In genomic region chr16:75463417-75464129, GRCh38 we compare ENCODE assay signal across 8 cellular contexts. TPM values are rescaled to one million over a fixed set of nuclear protein-coding genes. Genes with fewer than 3 reads are reported as not detected.
A peak's percentile ranks its signal among the peaks of the same experiment; 100 is the strongest.
DNase-seq lines count a peak whose midpoint lies in the region; ATAC-seq and TF ChIP-seq lines count a peak whose summit lies in the region.
"Not testable (repeated sequence)": the region's sequence is repeated elsewhere in the genome, so short reads cannot be mapped to it uniquely, and the experiment has no call there.

No MANE protein-coding gene starts in this region.

- not testable (repeated sequence) for TF ChIP-seq CTCF in SK-N-SH (IDR thresholded peaks at IDR 0.05); neural cell (IDR thresholded peaks at IDR 0.05; ENCODE audit: poor library complexity, severe bottlenecking)

- not testable (repeated sequence) for H3K27me3 ChIP-seq in GM23248 (replicated peaks; ENCODE audit: insufficient read depth); SK-N-SH (ENCODE audit: insufficient read depth); neural cell (ENCODE audit: insufficient read depth, low read depth, low read length)

- intact Hi-C loops in Right ventricle myocardium inferior (cut with DNase I), result loop anchor here (2.0 kb wide), 5 partner anchors 31 to 265 kb away; partner anchors contain the start of genes ADAT1 and CFDP1

- peak overlapping the region; percentile 98 for H3K4me2 ChIP-seq in GM23248 (ENCODE audit: unreplicated experiment)
- H3K4me2 ChIP-seq in SK-N-SH, result peak overlapping the region; percentile 99
- not testable (repeated sequence) for H3K4me2 ChIP-seq in neural cell (ENCODE audit: low read length)

- TF ChIP-seq RAD21 in SK-N-SH (IDR thresholded peaks at IDR 0.05; ENCODE audit: low read length); neural cell (conservative IDR thresholded peaks at IDR 0.05): not testable (repeated sequence)

- not testable (repeated sequence) for H3K36me3 ChIP-seq in GM23248 (ENCODE audit: low read depth); SK-N-SH (replicated peaks in 1 of 2; ENCODE audit: control insufficient read depth in 1 of 2, insufficient read depth in 2 of 2, low read length in 1 of 2); neural cell (ENCODE audit: insufficient read depth, low read length)

- peak overlapping the region; percentile 82 for H2AFZ ChIP-seq in GM23248
- H2AFZ ChIP-seq in SK-N-SH (ENCODE audit: low read depth), result not testable (repeated sequence)
- H2AFZ ChIP-seq in neural cell (ENCODE audit: low read depth, low read length), result peak overlapping the region; percentile 27

- H4K20me1 ChIP-seq in GM23248 (ENCODE audit: insufficient read depth); neural cell (ENCODE audit: insufficient read depth): not testable (repeated sequence)
- H4K20me1 ChIP-seq in SK-N-SH (ENCODE audit: insufficient read depth), result peaks cover 22% of the 10 kb centered on the region

- in situ Hi-C loops in GM23248 (cut with MboI), result not testable (repeated sequence)

- peak; percentile 9 for ATAC-seq in Right ventricle myocardium inferior

- not testable (repeated sequence) for H3F3A ChIP-seq in GM23248 (ENCODE audit: insufficient read depth); SK-N-SH (replicated peaks; ENCODE audit: insufficient read depth); neural cell (ENCODE audit: insufficient read depth, low read length, poor library complexity, severe bottlenecking)

- H3K9ac ChIP-seq in GM23248 (peak overlapping the region; percentile 84), SK-N-SH (peak overlapping the region; percentile 84), neural cell (ENCODE audit: low read length) (peak overlapping the region; percentile 86)

- not testable (repeated sequence) for H3K9me2 ChIP-seq in GM23248 (ENCODE audit: insufficient read depth); SK-N-SH; neural cell (ENCODE audit: insufficient read depth, low read length)

- 2% methylated on average over 31 to 39 of the region's 39 CpGs for WGBS in GM23248 (ENCODE audit: low coverage in 1 of 2, low lambda C conversion rate in 2 of 2, missing lambda C conversion rate in 2 of 2), 2 experiments
- WGBS in SK-N-SH (ENCODE audit: low lambda C conversion rate), result 12% methylated on average over 16 of the region's 39 CpGs

- H3K27ac ChIP-seq in GM23248 (peak overlapping the region; percentile 66), SK-N-SH (ENCODE audit: low read depth in 2 of 2, low read length in 1 of 2) (peak overlapping the region; percentile 80 to 95), angular gyrus (ENCODE audit: low read depth, low read length) (peak overlapping the region; percentile 95), neural cell (ENCODE audit: low read length) (peak overlapping the region; percentile 94), substantia nigra (ENCODE audit: low read depth, low read length, poor library complexity, severe bottlenecking) (peak overlapping the region; percentile 90)

- CTCF ChIA-PET in SK-N-SH (lab: Yijun Ruan, JAX), result interaction anchor here (0.9 to 4.2 kb wide), 14 partner anchors 9 to 265 kb away, joined by 3 to 22 read pairs (median 4); partner anchors contain the start of gene CTRB2

- POLR2A ChIA-PET in SK-N-SH (lab: Yijun Ruan, JAX), result interaction anchor here (1.0 to 1.2 kb wide), 3 partner anchors 30 to 265 kb away, joined by 3 to 4 read pairs (median 3); partner anchors contain the start of genes ADAT1 and CFDP1

- DNase-seq in Daoy (ENCODE audit: low read depth) (peak; percentile 29), GM23248 (peak; percentile 57), HuH-7.5 (ENCODE audit: low spot score) (peak; percentile 44), SK-N-SH (peak; percentile 67), substantia nigra (lab: John Stamatoyannopoulos, UW) (peak in 27 of 49 donors; percentile 11 to 74 (median 52))
- DNase-seq in Right ventricle myocardium inferior (ENCODE audit: missing footprints), result not testable (repeated sequence)

- H3K79me2 ChIP-seq in GM23248 (ENCODE audit: insufficient read depth) (peaks cover 56% of the 10 kb centered on the region), SK-N-SH (ENCODE audit: insufficient read depth) (peaks cover 55% of the 10 kb centered on the region), neural cell (replicated peaks; ENCODE audit: insufficient read depth, low read length) (peaks cover 39% of the 10 kb centered on the region)

- H3K4me1 ChIP-seq in GM23248 (ENCODE audit: insufficient read depth); SK-N-SH (ENCODE audit: control insufficient read depth in 1 of 2, insufficient read depth in 2 of 2, low read depth in 1 of 2, low read length in 1 of 2): not testable (repeated sequence)

- H3K4me3 ChIP-seq in GM23248, result peak overlapping the region; percentile 85
- H3K4me3 ChIP-seq in SK-N-SH (ENCODE audit: low read depth in 2 of 2, low read length in 1 of 2), result peak overlapping the region; percentile 69 to 85
- H3K4me3 ChIP-seq in neural cell (ENCODE audit: low read length), result peak overlapping the region; percentile 90

- not testable (repeated sequence) for TF ChIP-seq EP300 in SK-N-SH (IDR thresholded peaks at IDR 0.05; ENCODE audit: borderline replicate concordance in 1 of 2, low read depth in 1 of 2, low read length in 1 of 2); neural cell (conservative IDR thresholded peaks at IDR 0.05; ENCODE audit: poor library complexity, severe bottlenecking)

- H3K9me3 ChIP-seq in GM23248 (ENCODE audit: low read depth); SK-N-SH; neural cell (ENCODE audit: low read length): not testable (repeated sequence)

TF ChIP-seq in SK-N-SH, 30 proteins besides CTCF, POLR2A, EP300 and RAD21:
- TF ChIP-seq NRF1 (IDR thresholded peaks at IDR 0.05; ENCODE audit: low read depth, low read length), result peak; percentile 48

RNA-seq across cellular contexts. Expression of gene TMEM170A, which starts 0.9 kb away (rescaled TPM):
- total RNA-seq in Daoy (2014; rRNA removed; shearing (Covaris generic)), result 13.1 and 29.1 TPM in 2 replicates
- total RNA-seq in GM23248 (2014; rRNA removed; shearing (Covaris generic)), result 11.9 and 18.6 TPM in 2 replicates
- polyA plus RNA-seq in GM23248 (2016; fragmentation: Nextera tagmentation; extraction: Ambion mirVana), result 10.3 and 12.6 TPM in 2 replicates
- 9.2 and 11.0 TPM in 2 replicates for polyA plus RNA-seq in SK-N-SH (2012; rRNA removed)
- 9.3 and 10.1 TPM in 2 replicates for polyA plus RNA-seq in SK-N-SH (2012; cell fraction: cytosol; rRNA removed)
- 9.7 and 11.5 TPM in 2 replicates for polyA plus RNA-seq in SK-N-SH (2012; cell fraction: nucleus; rRNA removed)
- total RNA-seq in Right ventricle myocardium inferior, result 9.6 TPM
- 32.2 and 35.9 TPM in 2 replicates for polyA plus RNA-seq in neural cell
- polyA minus RNA-seq in neural cell, result 33.6 and 41.8 TPM in 2 replicates

RNA-seq across cellular contexts. Expression of gene CFDP1, which starts 30.3 kb away (rescaled TPM):
- total RNA-seq in Daoy (2014; rRNA removed; shearing (Covaris generic)), result 40.6 and 41.9 TPM in 2 replicates
- 30.4 and 36.9 TPM in 2 replicates for total RNA-seq in GM23248 (2014; rRNA removed; shearing (Covaris generic))
- 45.2 and 46.7 TPM in 2 replicates for polyA plus RNA-seq in GM23248 (2016; fragmentation: Nextera tagmentation; extraction: Ambion mirVana)
- 37.9 and 46.0 TPM in 2 replicates for polyA plus RNA-seq in SK-N-SH (2012; rRNA removed)
- polyA plus RNA-seq in SK-N-SH (2012; cell fraction: cytosol; rRNA removed), result 60.6 and 90.4 TPM in 2 replicates
- 18.4 and 20.5 TPM in 2 replicates for polyA plus RNA-seq in SK-N-SH (2012; cell fraction: nucleus; rRNA removed)
- total RNA-seq in Right ventricle myocardium inferior, result 26.6 TPM
- 197 and 201 TPM in 2 replicates for polyA plus RNA-seq in neural cell
- 85.5 and 140 TPM in 2 replicates for polyA minus RNA-seq in neural cell

RNA-seq across cellular contexts. Expression of gene CHST6, which starts 31.7 kb away (rescaled TPM):
- total RNA-seq in Daoy (2014; rRNA removed; shearing (Covaris generic)), result 0.30 and 0.51 TPM in 2 replicates
- total RNA-seq in GM23248 (2014; rRNA removed; shearing (Covaris generic)), result 0.65 and 0.76 TPM in 2 replicates
- polyA plus RNA-seq in GM23248 (2016; fragmentation: Nextera tagmentation; extraction: Ambion mirVana), result 0.10 and 0.20 TPM in 2 replicates
- 0.26 and 0.30 TPM in 2 replicates for polyA plus RNA-seq in SK-N-SH (2012; rRNA removed)
- polyA plus RNA-seq in SK-N-SH (2012; cell fraction: cytosol; rRNA removed), result 0.17 and 0.19 TPM in 2 replicates
- polyA plus RNA-seq in SK-N-SH (2012; cell fraction: nucleus; rRNA removed), result 0.27 and 0.31 TPM in 2 replicates
- 0.62 TPM for total RNA-seq in Right ventricle myocardium inferior
- polyA plus RNA-seq in neural cell, result 0.02 TPM in 1 of 2 replicates, not detected in the other
- 0.12 TPM in 1 of 2 replicates, not detected in the other for polyA minus RNA-seq in neural cell
